In genomic region chr20:53623454-53624206, GRCh38 we compare ENCODE assay signal across 8 cellular contexts. TPM values are rescaled to one million over a fixed set of nuclear protein-coding genes. Genes with fewer than 3 reads are reported as not detected.
A peak's percentile ranks its signal among the peaks of the same experiment; 100 is the strongest.
DNase-seq lines count a peak whose midpoint lies in the region; ATAC-seq and TF ChIP-seq lines count a peak whose summit lies in the region.

No MANE protein-coding gene starts in this region.

- peak overlapping the region; percentile 73 for H3K4me3 Mint-ChIP-seq in activated CD4-positive, alpha-beta memory T cell treated with anti-CD3 and anti-CD28 coated beads for 36 hours

- peak overlapping the region; percentile 76 for H3K4me2 ChIP-seq in HCT116 (ENCODE audit: low read length)

- intact Hi-C loops in HCT116 (cut with micrococcal nuclease) = no loop called here
- intact Hi-C loops in activated CD4-positive, alpha-beta memory T cell treated with anti-CD3 and anti-CD28 coated beads for 36 hours (cut with micrococcal nuclease) = loop anchor here (2.0 to 5.0 kb wide), 2 partner anchors 37 to 41 kb away; no protein-coding TSS in a partner anchor

- H3K9me2 ChIP-seq in HCT116 (ENCODE audit: insufficient read depth) = no peaks in the 10 kb centered on the region

- no peaks in the 10 kb centered on the region for H3K36me3 ChIP-seq in HCT116 (ENCODE audit: control insufficient read depth in 1 of 2, insufficient read depth in 2 of 2, low read length in 2 of 2)
- no peaks in the 10 kb centered on the region for H3K36me3 ChIP-seq in subcutaneous abdominal adipose tissue (ENCODE audit: control insufficient read depth in 5 of 5, insufficient read depth in 5 of 5, low read length in 5 of 5)

- H3K79me2 ChIP-seq in HCT116 (ENCODE audit: insufficient read depth, low read length) = no peaks in the 10 kb centered on the region

- H4K20me1 ChIP-seq in HCT116 (ENCODE audit: insufficient read depth) = no peaks in the 10 kb centered on the region

- peak overlapping the region; percentile 88 for H3K27ac Mint-ChIP-seq in activated CD4-positive, alpha-beta memory T cell treated with anti-CD3 and anti-CD28 coated beads for 36 hours

- CTCF ChIA-PET in HCT116 (lab: Charles Lee) = no interaction called here
- CTCF ChIA-PET in activated CD4-positive, alpha-beta memory T cell treated with anti-CD3 and anti-CD28 coated beads for 36 hours (lab: Charles Lee) = interaction anchor here (0.8 to 4.1 kb wide), 8 partner anchors 12 to 317 kb away, joined by 3 to 25 read pairs (median 4); no protein-coding TSS in a partner anchor

- ATAC-seq in HCT116 = peak; percentile 78

- H3K27ac ChIP-seq in HCT116 (ENCODE audit: low read depth, low read length) = peak overlapping the region; percentile 93
- peak overlapping the region; percentile 97 for H3K27ac ChIP-seq in epithelial cell of prostate
- peak overlapping the region; percentile 99 for H3K27ac ChIP-seq in subcutaneous abdominal adipose tissue (ENCODE audit: low read depth, low read length)

- BruUV-seq in HCT116 (replicated peaks; lab: Mats Ljungman, UMichigan) = TSS peak; percentile 47

- H3K9me3 ChIP-seq in HCT116 (ENCODE audit: control insufficient read depth in 1 of 2, insufficient read depth in 1 of 2, low read depth in 1 of 2, low read length in 2 of 2) = no peaks in the 10 kb centered on the region
- no peaks in the 10 kb centered on the region for H3K9me3 ChIP-seq in subcutaneous abdominal adipose tissue (ENCODE audit: control insufficient read depth in 5 of 5, low read length in 5 of 5)

- no peaks in the 10 kb centered on the region for H3K27me3 Mint-ChIP-seq in activated CD4-positive, alpha-beta memory T cell treated with anti-CD3 and anti-CD28 coated beads for 36 hours

- DNase-seq in Daoy (ENCODE audit: low read depth) = peak; percentile 80
- DNase-seq in HCT116 (ENCODE audit: low read depth, low spot score) = no peak
- peak; percentile 85 for DNase-seq in NCI-H2227 treated with DMSO at 0.1 percent for 48 hours (lab: John Stamatoyannopoulos, UW)
- peak; percentile 59 for DNase-seq in activated CD4-positive, alpha-beta memory T cell treated with anti-CD3 and anti-CD28 coated beads for 36 hours
- DNase-seq in epithelial cell of prostate (ENCODE audit: low read depth, low spot score) = no peak
- peak; percentile 7 for DNase-seq in middle frontal gyrus (ENCODE audit: extremely low spot score, low spot score)
- no peak for DNase-seq in NCI-H187 treated with DMSO at 0.1 percent for 48 hours (lab: John Stamatoyannopoulos, UW)

- no peaks in the 10 kb centered on the region for H3K9me3 Mint-ChIP-seq in activated CD4-positive, alpha-beta memory T cell treated with anti-CD3 and anti-CD28 coated beads for 36 hours

- H3K27me3 ChIP-seq in HCT116 (ENCODE audit: insufficient read depth, low read length) = no peaks in the 10 kb centered on the region
- H3K27me3 ChIP-seq in subcutaneous abdominal adipose tissue (ENCODE audit: control insufficient read depth in 5 of 5, insufficient read depth in 4 of 5, low read length in 5 of 5) = no peaks in the 10 kb centered on the region

- no peak for TF ChIP-seq RAD21 in HCT116 (IDR thresholded peaks at IDR 0.05; ENCODE audit: low read depth)

- TF ChIP-seq POLR2A in HCT116 (IDR thresholded peaks at IDR 0.05; ENCODE audit: borderline replicate concordance, extremely low read depth, insufficient read depth, insufficient read length) = no peak

- H3K4me3 ChIP-seq in HCT116 (replicated peaks in 1 of 2; ENCODE audit: low read depth in 1 of 2, low read length in 2 of 2) (peak overlapping the region; percentile 0 to 44), subcutaneous abdominal adipose tissue (ENCODE audit: low read depth in 1 of 5, low read length in 5 of 5) (peak overlapping the region; percentile 59 to 82 (median 69))

- H2AFZ ChIP-seq in HCT116 (ENCODE audit: low read depth, low read length, poor library complexity, severe bottlenecking) = peak overlapping the region; percentile 73

- H3K36me3 Mint-ChIP-seq in activated CD4-positive, alpha-beta memory T cell treated with anti-CD3 and anti-CD28 coated beads for 36 hours = no peaks in the 10 kb centered on the region

- peaks cover 35% of the 10 kb centered on the region for H3K4me1 Mint-ChIP-seq in activated CD4-positive, alpha-beta memory T cell treated with anti-CD3 and anti-CD28 coated beads for 36 hours (ENCODE audit: low read depth)

- no peak for TF ChIP-seq CTCF in HCT116 (IDR thresholded peaks at IDR 0.05 in 2 of 3, conservative IDR thresholded peaks at IDR 0.05 in 1 of 3; ENCODE audit: borderline replicate concordance in 1 of 3, insufficient read depth in 1 of 3, low read depth in 2 of 3, low read length in 2 of 3)

- H3K4me1 ChIP-seq in HCT116 (ENCODE audit: control insufficient read depth in 1 of 2, insufficient read depth in 2 of 2, low read length in 2 of 2) = peaks cover 47 to 50% of the 10 kb centered on the region in 2 experiments
- peaks cover 4 to 38% (median 27%) of the 10 kb centered on the region in 5 donors for H3K4me1 ChIP-seq in subcutaneous abdominal adipose tissue (ENCODE audit: control insufficient read depth in 5 of 5, insufficient read depth in 5 of 5, low read length in 5 of 5)

- RAD21 ChIA-PET in HCT116 (lab: Charles Lee; ENCODE audit: low non-redundant PET in 1 of 2, low total read pairs in 2 of 2, uncharacterized antibody in 2 of 2, unreplicated experiment in 2 of 2) = no interaction called here

- POLR2A ChIA-PET in HCT116 (lab: Charles Lee) = interaction anchor here (0.5 to 4.9 kb wide), 15 partner anchors 9 to 516 kb away, joined by 3 to 64 read pairs (median 4); partner anchors contain the start of gene ZNF217
- POLR2A ChIA-PET in activated CD4-positive, alpha-beta memory T cell treated with anti-CD3 and anti-CD28 coated beads for 36 hours (lab: Charles Lee) = interaction anchor here (0.6 to 3.0 kb wide), 10 partner anchors 14 to 277 kb away, joined by 3 to 13 read pairs (median 4); no protein-coding TSS in a partner anchor

- H3K9ac ChIP-seq in HCT116 (ENCODE audit: low read length) (peak overlapping the region; percentile 69), subcutaneous abdominal adipose tissue (ENCODE audit: low read length in 5 of 5) (peak overlapping the region; percentile 86 to 98 (median 93))

TF ChIP-seq in HCT116, 20 proteins besides CTCF, POLR2A, EP300 and RAD21:
- TF ChIP-seq POLR2AphosphoS5 (IDR thresholded peaks at IDR 0.05; ENCODE audit: low read depth, low read length) (peak; percentile 81), SRF (IDR thresholded peaks at IDR 0.05; ENCODE audit: low read depth) (no peak), MAX (IDR thresholded peaks at IDR 0.05) (peak; percentile 73), YY1 (IDR thresholded peaks at IDR 0.05; ENCODE audit: extremely low read depth, insufficient replicate concordance, low read depth, low read length) (peak; percentile 74), EZH2phosphoT487 (IDR thresholded peaks at IDR 0.05; ENCODE audit: borderline replicate concordance) (no peak), FOSL1 (IDR thresholded peaks at IDR 0.05; ENCODE audit: low read depth) (0 out of 2 replicates have a peak, but pooled peaks have one; percentile 19), ATF3 (IDR thresholded peaks at IDR 0.05) (no peak), SIN3A (IDR thresholded peaks at IDR 0.05; ENCODE audit: low read depth) (no peak)
TF ChIP-seq in HCT116: peak in this region for 4.

RNA-seq across cellular contexts. Expression of gene ZNF217, which starts 30.0 kb away (rescaled TPM):
- 6.8 and 9.7 TPM in 2 replicates for total RNA-seq in Daoy (2014; rRNA removed; shearing (Covaris generic))
- total RNA-seq in HCT116 (2021; ENCODE audit: unreplicated experiment) = 33.8 TPM
- 14.3 and 15.7 TPM in 2 replicates for polyA plus RNA-seq in HCT116 (2012)
- total RNA-seq in activated CD4-positive, alpha-beta memory T cell treated with anti-CD3 and anti-CD28 coated beads for 36 hours = 10 to 100 TPM; 56.3 to 57.5 TPM

Comparison
In these comparisons a context has a peak if more than half of its experiments do, and no peak if none do; other contexts are left out.
1. DNase-seq: peak in Daoy (single experiment), NCI-H2227 treated with DMSO at 0.1 percent for 48 hours (single experiment), activated CD4-positive, alpha-beta memory T cell treated with anti-CD3 and anti-CD28 coated beads for 36 hours (single experiment) and middle frontal gyrus (single experiment); none in HCT116 (single experiment), epithelial cell of prostate (single experiment) and NCI-H187 treated with DMSO at 0.1 percent for 48 hours (single experiment).
2. Peak in every context shown above with its lines, with median percentiles within 50 percentile points of each other: H3K27ac ChIP-seq.